ENCODE assay signal across 8 cellular contexts in genomic region chr12:59834659-59835474, GRCh38.
A peak's percentile ranks its signal among the peaks of the same experiment; 100 is the strongest.
DNase-seq lines count a peak whose midpoint lies in the region; ATAC-seq and TF ChIP-seq lines count a peak whose summit lies in the region.

No MANE protein-coding gene starts in this region.

- no peak overlapping the region for H3K27ac ChIP-seq in AG04450 (ENCODE audit: low read depth, low read length)
- H3K27ac ChIP-seq in colonic mucosa, result no peak overlapping the region

- TF ChIP-seq CTCF in AG04450 (IDR thresholded peaks at IDR 0.05; ENCODE audit: low read depth, low read length) (peak; percentile 57), colonic mucosa (IDR thresholded peaks at IDR 0.05) (peak; percentile 55), osteocyte (IDR thresholded peaks at IDR 0.05) (peak; percentile 53)

- no peak overlapping the region for H3K4me3 ChIP-seq in AG04450 (ENCODE audit: low read depth, low read length)
- H3K4me3 ChIP-seq in colonic mucosa, result no peak overlapping the region

- no peaks in the 10 kb centered on the region for H3K36me3 Mint-ChIP-seq in osteocyte (ENCODE audit: unreplicated experiment)

- H3K27me3 ChIP-seq in AG04450 (ENCODE audit: control insufficient read depth, insufficient read depth, low read length), result no peaks in the 10 kb centered on the region
- no peaks in the 10 kb centered on the region for H3K27me3 ChIP-seq in colonic mucosa

- no peaks in the 10 kb centered on the region for H3K36me3 ChIP-seq in colonic mucosa

- peaks cover 10% of the 10 kb centered on the region for H3K4me1 Mint-ChIP-seq in osteocyte (ENCODE audit: unreplicated experiment)

- no peaks in the 10 kb centered on the region for H3K4me1 ChIP-seq in colonic mucosa

- DNase-seq in AG04450 (ENCODE audit: low read depth, low spot score) (no peak), M059J (ENCODE audit: low read depth) (peak; percentile 45), colonic mucosa (no peak), osteocyte (ENCODE audit: extremely low spot score, unreplicated experiment) (no peak), activated gamma-delta T cell (lab: John Stamatoyannopoulos, UW) (no peak)

- no peak overlapping the region for H3K9ac ChIP-seq in colonic mucosa (ENCODE audit: low read depth in 2 of 2, low read length in 2 of 2)

- intact Hi-C loops in colonic mucosa (cut with DNase I), result loop anchor here (10.0 kb wide), 1 partner anchor 430 kb away; no protein-coding TSS in a partner anchor

- POLR2A ChIA-PET in AG04450 (lab: Yijun Ruan, JAX), result no interaction called here

- H3K4me3 Mint-ChIP-seq in osteocyte (ENCODE audit: unreplicated experiment), result no peak overlapping the region

- H3K27me3 Mint-ChIP-seq in osteocyte (ENCODE audit: unreplicated experiment), result no peaks in the 10 kb centered on the region

- ATAC-seq in GM18498 (IDR thresholded peaks at IDR 0.05; ENCODE audit: unreplicated experiment) (peak; percentile 49), HG03521 (IDR thresholded peaks at IDR 0.05; ENCODE audit: unreplicated experiment) (no peak), GM18520 (IDR thresholded peaks at IDR 0.05; ENCODE audit: unreplicated experiment) (no peak)

- no peak overlapping the region for H3K27ac Mint-ChIP-seq in osteocyte (ENCODE audit: unreplicated experiment)

- no peaks in the 10 kb centered on the region for H3K9me3 ChIP-seq in AG04450 (ENCODE audit: control insufficient read depth, insufficient read depth, low read length)
- H3K9me3 ChIP-seq in colonic mucosa, result no peaks in the 10 kb centered on the region

- CTCF ChIA-PET in AG04450 (lab: Charles Lee), result interaction anchor here (0.9 to 1.9 kb wide), 20 partner anchors 10 to 1852 kb away, joined by 3 to 24 read pairs (median 4); partner anchors contain the start of gene SLC16A7

- peaks cover 7% of the 10 kb centered on the region for H3K9me3 Mint-ChIP-seq in osteocyte (ENCODE audit: unreplicated experiment)
